14 cellular contexts compared by ENCODE assay signal in genomic region chr5:95754545-95754944, GRCh38. TPM values are rescaled to one million over a fixed set of nuclear protein-coding genes. Genes with fewer than 3 reads are reported as not detected.
DNase-seq lines count a peak whose midpoint lies in the region; ATAC-seq and TF ChIP-seq lines count a peak whose summit lies in the region.
"Had no signal": no experiment of that assay in that cellular context is flagged by ENCODE, and none has a peak within 500 bp of the region (broad histone marks: within the 10 kb centered on the region; RNA-seq: fewer than 3 reads in every experiment).

No MANE protein-coding gene starts in this region.

- no peak overlapping the region for H3K9ac ChIP-seq in endodermal cell (ENCODE audit: extremely low read depth, low read length, poor library complexity, severe bottlenecking)

- WGBS in endodermal cell (ENCODE audit: insufficient coverage in 1 of 2, insufficient read length in 1 of 2), 2 experiments: 98 to 100% methylated on average over 2 of the region's 2 CpGs

- H3K4me1 ChIP-seq in OCI-LY7 (ENCODE audit: insufficient read depth, low read length, poor library complexity, severe bottlenecking) (peaks cover under 1% of the 10 kb centered on the region), endodermal cell (ENCODE audit: control insufficient read depth, insufficient read depth, low read length) (no peaks in the 10 kb centered on the region)

- H3K4me2 ChIP-seq in OCI-LY7 (ENCODE audit: low read length): no peak overlapping the region

- H3K36me3 ChIP-seq in OCI-LY7 (ENCODE audit: insufficient read depth, low read length) (no peaks in the 10 kb centered on the region), endodermal cell (ENCODE audit: control insufficient read depth, insufficient read depth, low read length) (peaks cover 99% of the 10 kb centered on the region)

- H3K4me1 Mint-ChIP-seq in HFFc6 (ENCODE audit: low read depth): peaks cover 30% of the 10 kb centered on the region
- peaks cover 23% of the 10 kb centered on the region for H3K4me1 Mint-ChIP-seq in endodermal cell
- H3K4me1 Mint-ChIP-seq in stimulated activated effector memory CD8-positive, alpha-beta T cell treated with anti-CD3 and anti-CD28 coated beads, Interleukin-12 subunit alpha, Interleukin-12 subunit beta, amount 100 ng/mL, for 72 hours: peaks cover 2% of the 10 kb centered on the region
- H3K4me1 Mint-ChIP-seq in WTC11: no peaks in the 10 kb centered on the region; the same call in 1 of the 2 replicates
- H3K4me1 Mint-ChIP-seq in effector memory CD8-positive, alpha-beta T cell (ENCODE audit: low read depth in 2 of 2): peaks cover 13 to 15% of the 10 kb centered on the region in 2 donors
- H3K4me1 Mint-ChIP-seq: CD14-positive monocyte had no signal

- intact Hi-C loops in OCI-LY7 (cut with micrococcal nuclease; ENCODE audit: unreplicated experiment): no loop called here

- H3K9me2 ChIP-seq in OCI-LY7 (ENCODE audit: insufficient read depth, low read length): no peaks in the 10 kb centered on the region

- TF ChIP-seq CTCF in HFFc6 (IDR thresholded peaks at IDR 0.05): no peak
- no peak for TF ChIP-seq CTCF in OCI-LY7 (conservative IDR thresholded peaks at IDR 0.05; ENCODE audit: low read length)
- no peak for TF ChIP-seq CTCF in endodermal cell (conservative IDR thresholded peaks at IDR 0.05)
- TF ChIP-seq CTCF in WTC11 (IDR thresholded peaks at IDR 0.05): no peak

- DNase-seq in HFFc6 (no peak), OCI-LY7 (ENCODE audit: low spot score) (no peak), endodermal cell (no peak), WTC11 (ENCODE audit: low spot score) (no peak)
- DNase-seq in stimulated activated effector memory CD8-positive, alpha-beta T cell treated with anti-CD3 and anti-CD28 coated beads, Interleukin-12 subunit alpha, Interleukin-12 subunit beta, amount 100 ng/mL, for 72 hours (ENCODE audit: low spot score in 2 of 2): no peak
- no peak for DNase-seq in effector memory CD8-positive, alpha-beta T cell
- DNase-seq: Caco-2; CD8-positive, alpha-beta memory T cell; DND-41; GDM1; GOT3; H9 had no signal

- BruUV-seq in OCI-LY7 (replicated peaks; lab: Mats Ljungman, UMichigan): no TSS peak

- ATAC-seq in stimulated activated effector memory CD8-positive, alpha-beta T cell treated with anti-CD3 and anti-CD28 coated beads, Interleukin-12 subunit alpha, Interleukin-12 subunit beta, amount 100 ng/mL, for 72 hours: no peak
- no peak for ATAC-seq in WTC11
- no peak for ATAC-seq in effector memory CD8-positive, alpha-beta T cell (replicated peaks)
- no peak for ATAC-seq in HG03097 (IDR thresholded peaks at IDR 0.05; ENCODE audit: low FRiP score, unreplicated experiment)

- peaks cover 2% of the 10 kb centered on the region for H3K27me3 Mint-ChIP-seq in HFFc6 (ENCODE audit: insufficient read depth)
- no peaks in the 10 kb centered on the region for H3K27me3 Mint-ChIP-seq in endodermal cell (ENCODE audit: insufficient read depth)
- no peaks in the 10 kb centered on the region for H3K27me3 Mint-ChIP-seq in WTC11 (ENCODE audit: low read depth)
- no peaks in the 10 kb centered on the region for H3K27me3 Mint-ChIP-seq in effector memory CD8-positive, alpha-beta T cell

- POLR2A ChIA-PET in OCI-LY7 (lab: Charles Lee): no interaction called here
- POLR2A ChIA-PET in WTC11 (lab: Charles Lee): no interaction called here

- CTCF ChIA-PET in OCI-LY7 (lab: Charles Lee; ENCODE audit: unreplicated experiment) (no interaction called here), WTC11 (lab: Charles Lee) (interaction anchor here (1.0 to 1.4 kb wide), 2 partner anchors 23 to 27 kb away, joined by 4 to 6 read pairs; partner anchors contain the start of gene RHOBTB3)

- no peaks in the 10 kb centered on the region for H4K20me1 ChIP-seq in OCI-LY7 (ENCODE audit: insufficient read depth, low read length)

- H3K4me3 Mint-ChIP-seq in HFFc6 (no peak overlapping the region), endodermal cell (no peak overlapping the region), WTC11 (no peak overlapping the region)
- H3K4me3 Mint-ChIP-seq in stimulated activated effector memory CD8-positive, alpha-beta T cell treated with anti-CD3 and anti-CD28 coated beads, Interleukin-12 subunit alpha, Interleukin-12 subunit beta, amount 100 ng/mL, for 72 hours: no peak overlapping the region
- H3K4me3 Mint-ChIP-seq in effector memory CD8-positive, alpha-beta T cell: no peak overlapping the region
- H3K4me3 Mint-ChIP-seq: CD14-positive monocyte; CD8-positive, alpha-beta memory T cell; H9 had no signal

- H3K9me3 Mint-ChIP-seq in HFFc6: no peaks in the 10 kb centered on the region
- H3K9me3 Mint-ChIP-seq in endodermal cell: no peaks in the 10 kb centered on the region
- H3K9me3 Mint-ChIP-seq in stimulated activated effector memory CD8-positive, alpha-beta T cell treated with anti-CD3 and anti-CD28 coated beads, Interleukin-12 subunit alpha, Interleukin-12 subunit beta, amount 100 ng/mL, for 72 hours: no peaks in the 10 kb centered on the region
- no peaks in the 10 kb centered on the region for H3K9me3 Mint-ChIP-seq in WTC11
- no peaks in the 10 kb centered on the region for H3K9me3 Mint-ChIP-seq in effector memory CD8-positive, alpha-beta T cell
- H3K9me3 Mint-ChIP-seq: CD14-positive monocyte; CD8-positive, alpha-beta memory T cell; H9 had no signal

- H3K36me3 Mint-ChIP-seq in HFFc6 (ENCODE audit: low read depth) (peaks cover 76% of the 10 kb centered on the region), endodermal cell (ENCODE audit: low read depth) (peaks cover 85% of the 10 kb centered on the region), WTC11 (peaks cover 7% of the 10 kb centered on the region; the same call in 1 of the 2 replicates)
- H3K36me3 Mint-ChIP-seq in stimulated activated effector memory CD8-positive, alpha-beta T cell treated with anti-CD3 and anti-CD28 coated beads, Interleukin-12 subunit alpha, Interleukin-12 subunit beta, amount 100 ng/mL, for 72 hours: no peaks in the 10 kb centered on the region
- peaks cover 3% of the 10 kb centered on the region for H3K36me3 Mint-ChIP-seq in effector memory CD8-positive, alpha-beta T cell (ENCODE audit: insufficient read depth)
- H3K36me3 Mint-ChIP-seq: CD8-positive, alpha-beta memory T cell had no signal

- H3K9me3 ChIP-seq in OCI-LY7 (ENCODE audit: low read length): no peaks in the 10 kb centered on the region
- H3K9me3 ChIP-seq in endodermal cell (ENCODE audit: control insufficient read depth, low read length): no peaks in the 10 kb centered on the region
- H3K9me3 ChIP-seq: Caco-2 had no signal

- H3K4me3 ChIP-seq in OCI-LY7 (ENCODE audit: low read depth, low read length, poor library complexity, severe bottlenecking) (no peak overlapping the region), endodermal cell (ENCODE audit: low read length) (no peak overlapping the region)

- H3K27ac Mint-ChIP-seq in HFFc6 (peak overlapping the region; percentile 14; the same call in 1 of the 2 replicates), endodermal cell (peak overlapping the region; percentile 42), WTC11 (no peak overlapping the region)
- H3K27ac Mint-ChIP-seq in stimulated activated effector memory CD8-positive, alpha-beta T cell treated with anti-CD3 and anti-CD28 coated beads, Interleukin-12 subunit alpha, Interleukin-12 subunit beta, amount 100 ng/mL, for 72 hours: peak overlapping the region; percentile 48
- H3K27ac Mint-ChIP-seq in effector memory CD8-positive, alpha-beta T cell: no peak overlapping the region
- H3K27ac Mint-ChIP-seq: CD14-positive monocyte; CD8-positive, alpha-beta memory T cell had no signal

- H3K27me3 ChIP-seq in endodermal cell (ENCODE audit: control insufficient read depth, insufficient read depth, low read length, poor library complexity, severe bottlenecking): no peaks in the 10 kb centered on the region

- H2AFZ ChIP-seq in OCI-LY7 (ENCODE audit: low read length): peak overlapping the region; percentile 8; the same call in 1 of the 2 replicates

- no peak overlapping the region for H3K27ac ChIP-seq in OCI-LY7 (ENCODE audit: low read depth, low read length, poor library complexity, severe bottlenecking)
- no peak overlapping the region for H3K27ac ChIP-seq in endodermal cell (ENCODE audit: low read depth, low read length)

- no peaks in the 10 kb centered on the region for H3K79me2 ChIP-seq in OCI-LY7 (ENCODE audit: insufficient read depth, low read depth, low read length)

TF ChIP-seq in WTC11, 78 proteins besides CTCF, POLR2A, EP300 and RAD21 (continues in another document):
- TF ChIP-seq ZNF281 (CRISPR knock-in tag; IDR thresholded peaks at IDR 0.05) (no peak), RORB (CRISPR knock-in tag; IDR thresholded peaks at IDR 0.05) (no peak), FOXP1 (CRISPR knock-in tag; IDR thresholded peaks at IDR 0.05; ENCODE audit: borderline replicate concordance) (no peak)
- TF ChIP-seq, protein P1, sequence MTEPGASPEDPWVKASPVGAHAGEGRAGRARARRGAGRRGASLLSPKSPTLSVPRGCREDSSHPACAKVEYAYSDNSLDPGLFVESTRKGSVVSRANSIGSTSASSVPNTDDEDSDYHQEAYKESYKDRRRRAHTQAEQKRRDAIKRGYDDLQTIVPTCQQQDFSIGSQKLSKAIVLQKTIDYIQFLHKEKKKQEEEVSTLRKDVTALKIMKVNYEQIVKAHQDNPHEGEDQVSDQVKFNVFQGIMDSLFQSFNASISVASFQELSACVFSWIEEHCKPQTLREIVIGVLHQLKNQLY (CRISPR knock-in tag; IDR thresholded peaks at IDR 0.05): no peak

RNA-seq across cellular contexts. Expression of gene RHOBTB3, which starts 23.4 kb away (rescaled TPM):
- total RNA-seq in HFFc6 (2021; fragmentation: NEBNext Ultra II Directional; extraction: Animal tissue kit (Norgen Biotek cat#: 25700)): 100 to 1,000 TPM; 110 to 184 (median 160) TPM
- total RNA-seq in OCI-LY7 (2014; rRNA removed; shearing (Covaris generic)): 0.93 and 4.0 TPM in 2 replicates
- total RNA-seq in OCI-LY7 (2022) (0.51 and 0.81 TPM in 2 replicates), endodermal cell (100 to 1,000 TPM; 432 to 444 TPM), WTC11 (2021) (9.9 to 13.8 TPM (median 11.2 TPM) in 3 replicates)
- polyA plus RNA-seq in endodermal cell (2013, experiment 1 of 2): 116 TPM
- 147 TPM for polyA plus RNA-seq in endodermal cell (2013, experiment 2 of 2)

Comparison
In these comparisons a context has a peak if more than half of its experiments do, and no peak if none do; other contexts are left out.
1. H3K27ac Mint-ChIP-seq: peak in HFFc6 (single experiment), endodermal cell (single experiment) and stimulated activated effector memory CD8-positive, alpha-beta T cell treated with anti-CD3 and anti-CD28 coated beads, Interleukin-12 subunit alpha, Interleukin-12 subunit beta, amount 100 ng/mL, for 72 hours (single experiment); none in WTC11 (single experiment) and effector memory CD8-positive, alpha-beta T cell (0 of 2).